8 cellular contexts compared by ENCODE assay signal in the genomic region with DNA sequence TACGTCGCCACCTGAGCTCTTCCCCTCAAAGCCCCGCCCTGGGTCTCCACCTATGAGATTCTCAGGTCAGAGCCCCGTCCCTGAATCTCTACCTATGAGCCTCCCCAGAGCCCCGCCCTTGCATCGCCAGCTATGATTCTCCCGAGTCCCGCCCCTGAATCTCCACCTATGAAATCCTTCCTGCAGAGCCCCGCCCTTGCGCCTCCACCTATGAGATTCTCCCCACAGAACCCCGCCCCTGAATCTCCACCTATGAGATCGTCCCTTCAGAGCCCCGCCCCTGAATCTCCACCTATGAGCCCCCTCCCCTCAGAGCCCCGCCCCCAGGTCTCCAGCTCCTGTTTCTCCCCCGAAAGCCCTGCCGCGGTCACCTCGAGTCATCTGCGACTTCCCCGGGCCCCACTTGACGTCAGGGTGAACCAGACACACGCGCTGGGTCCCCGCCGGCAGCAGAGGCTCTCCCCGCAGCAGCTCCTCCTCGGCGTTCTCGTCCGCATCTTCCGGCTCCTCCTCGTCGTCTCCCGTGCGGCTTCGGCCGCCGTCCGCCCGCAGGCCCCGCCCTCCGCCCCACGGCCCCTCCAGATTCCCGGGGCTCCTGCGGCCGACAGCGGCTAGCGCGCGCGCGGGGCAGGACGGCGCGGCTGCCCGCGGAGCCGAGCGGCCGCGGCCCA. TPM values are rescaled to one million over a fixed set of nuclear protein-coding genes. Genes with fewer than 3 reads are reported as not detected.
DNase-seq lines count a peak whose midpoint lies in the region; ATAC-seq and TF ChIP-seq lines count a peak whose summit lies in the region.

No MANE protein-coding gene starts in this region.

- no peaks in the 10 kb centered on the region for H3K27me3 ChIP-seq in SJCRH30
- peaks cover 2% of the 10 kb centered on the region for H3K27me3 ChIP-seq in iPS-15b (ENCODE audit: control insufficient read depth, insufficient read depth, low read length)

- peak; percentile 98 for DNase-seq in SJCRH30
- DNase-seq in astrocyte of the spinal cord (ENCODE audit: low read depth, low spot score) = peak; percentile 99
- DNase-seq in smooth muscle cell of the brain vasculature (ENCODE audit: low read depth, low spot score) = peak; percentile 97
- DNase-seq in NK-92 treated with Interleukin-12 subunit alpha and Interleukin-12 subunit beta, amount 100 ng/mL, for 24 hours (lab: John Stamatoyannopoulos, UW) = no peak
- no peak for DNase-seq in NCI-H526 treated with DMSO at 0.1 percent for 48 hours (lab: John Stamatoyannopoulos, UW)

- no peak overlapping the region for H3K9ac ChIP-seq in iPS-15b (ENCODE audit: low read depth, low read length)

- H3K27ac ChIP-seq in SJCRH30 = peak overlapping the region; percentile 77

- ATAC-seq in HG02870 (IDR thresholded peaks at IDR 0.05; ENCODE audit: unreplicated experiment) = peak; percentile 57

- no peaks in the 10 kb centered on the region for H3K9me3 ChIP-seq in SJCRH30 (replicated peaks)
- no peaks in the 10 kb centered on the region for H3K9me3 ChIP-seq in iPS-15b (ENCODE audit: control insufficient read depth, insufficient read depth, low read length)

- in situ Hi-C loops in astrocyte of the spinal cord (cut with HindIII; ENCODE audit: low sequenced_read_pairs) = no loop called here

- H3K4me1 ChIP-seq in SJCRH30 = no peaks in the 10 kb centered on the region
- H3K4me1 ChIP-seq in iPS-15b (ENCODE audit: control insufficient read depth, insufficient read depth, low read length) = peaks cover 2% of the 10 kb centered on the region

- peaks cover 15% of the 10 kb centered on the region; the same call in 1 of the 2 replicates for H3K36me3 ChIP-seq in SJCRH30
- H3K36me3 ChIP-seq in iPS-15b (ENCODE audit: control insufficient read depth, insufficient read depth, low read length) = peaks cover 24% of the 10 kb centered on the region

- TF ChIP-seq CTCF in astrocyte of the spinal cord (IDR thresholded peaks at IDR 0.05; ENCODE audit: low read depth, low read length) = no peak

- H3K4me3 ChIP-seq in SJCRH30 = peak overlapping the region; percentile 91
- peak overlapping the region; percentile 67 for H3K4me3 ChIP-seq in astrocyte of the spinal cord (ENCODE audit: low read depth, low read length)
- H3K4me3 ChIP-seq in iPS-15b (ENCODE audit: low read depth, low read length) = peak overlapping the region; percentile 76

- peak; percentile 72 for TF ChIP-seq POLR2A in GM15510 (IDR thresholded peaks at IDR 0.05; ENCODE audit: borderline replicate concordance, extremely low read depth, insufficient read length)

RNA-seq across cellular contexts. Expression of a gene that starts 0.4 kb away (rescaled TPM):
- total RNA-seq in SJCRH30 (2014; rRNA removed; shearing (Covaris generic)) = 29.6 and 37.0 TPM in 2 replicates

RNA-seq across cellular contexts. Expression of a gene that starts 37.0 kb away (rescaled TPM):
- total RNA-seq in SJCRH30 (2014; rRNA removed; shearing (Covaris generic)) = 16.0 and 16.2 TPM in 2 replicates

Comparison
In these comparisons a context has a peak if more than half of its experiments do, and no peak if none do; other contexts are left out.
1. DNase-seq: peak in SJCRH30 (2 of 2), astrocyte of the spinal cord (single experiment) and smooth muscle cell of the brain vasculature (single experiment); none in NK-92 treated with Interleukin-12 subunit alpha and Interleukin-12 subunit beta, amount 100 ng/mL, for 24 hours (single experiment) and NCI-H526 treated with DMSO at 0.1 percent for 48 hours (single experiment).
2. Peak in every context shown above with its lines, with median percentiles within 50 percentile points of each other: H3K4me3 ChIP-seq.